Comparison of ENCODE assay signal across 9 cellular contexts in the genomic region with DNA sequence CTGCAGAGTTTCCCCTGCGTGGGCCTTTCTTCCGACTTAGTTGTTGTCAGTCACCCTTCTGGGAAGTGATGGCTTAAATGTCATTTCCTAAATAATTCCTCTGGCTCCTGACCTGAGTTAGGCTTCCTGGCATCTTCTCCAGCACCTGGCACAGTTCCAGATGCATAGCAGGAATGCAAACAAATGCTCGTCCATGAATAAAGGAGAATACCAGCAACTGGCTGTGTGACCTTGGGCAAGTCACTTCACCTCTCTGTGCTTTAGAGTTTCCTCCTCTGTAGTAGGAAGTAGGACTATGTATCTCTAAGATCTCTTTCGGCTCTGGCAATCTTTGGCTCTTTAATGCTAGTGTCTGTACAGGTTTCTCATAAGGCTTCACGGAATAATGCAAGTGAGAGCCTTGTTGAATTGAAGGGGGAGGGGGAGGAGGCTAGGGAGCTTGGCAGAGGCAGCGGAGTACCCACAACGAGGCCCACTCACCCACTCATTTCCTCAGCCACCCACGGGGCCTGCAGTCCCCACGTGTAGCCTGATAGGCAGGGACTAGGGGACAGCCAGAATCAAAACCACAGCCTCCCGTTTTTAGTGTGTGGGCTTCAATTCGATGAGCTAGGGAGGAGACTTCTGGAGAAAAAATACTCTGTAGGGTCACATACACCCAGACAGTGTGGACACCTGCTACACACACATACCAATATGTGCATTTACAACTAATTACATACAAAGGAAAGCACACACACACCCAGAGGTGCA. TPM values are rescaled to one million over a fixed set of nuclear protein-coding genes. Genes with fewer than 3 reads are reported as not detected.
DNase-seq lines count a peak whose midpoint lies in the region; ATAC-seq, FAIRE-seq and TF ChIP-seq lines count a peak whose summit lies in the region.
"Had no signal": no experiment of that assay in that cellular context is flagged by ENCODE, and none has a peak within 500 bp of the region (broad histone marks: within the 10 kb centered on the region; RNA-seq: fewer than 3 reads in every experiment).

No MANE protein-coding gene starts in this region.

- H4K20me1 ChIP-seq in OCI-LY3 (ENCODE audit: insufficient read depth, low read length), result no peaks in the 10 kb centered on the region
- H4K20me1 ChIP-seq in endothelial cell of umbilical vein (replicated peaks; ENCODE audit: control insufficient read depth, extremely low read depth, insufficient read depth, low read length), result no peaks in the 10 kb centered on the region

- FAIRE-seq in endothelial cell of umbilical vein (lab: Jason Lieb, UNC), result no peak

- H3K79me2 ChIP-seq in OCI-LY3 (ENCODE audit: low read length) (no peaks in the 10 kb centered on the region), endothelial cell of umbilical vein (ENCODE audit: control insufficient read depth, insufficient read depth, low read length) (no peaks in the 10 kb centered on the region)

- H2AFZ ChIP-seq in OCI-LY3 (ENCODE audit: low read depth, low read length) (no peak overlapping the region), endothelial cell of umbilical vein (ENCODE audit: low read depth, low read length) (peak overlapping the region; percentile 11)

- H3K27me3 ChIP-seq in OCI-LY3 (ENCODE audit: low read depth, low read length) (peaks cover 6% of the 10 kb centered on the region; the same call in 1 of the 2 replicates), endothelial cell of umbilical vein (ENCODE audit: control insufficient read depth in 2 of 2, insufficient read depth in 2 of 2, low read length in 2 of 2) (peaks cover 0 to under 1% of the 10 kb centered on the region in 2 experiments), ascending aorta (no peaks in the 10 kb centered on the region)

- H3K4me3 ChIP-seq in GM12865 (ENCODE audit: low read depth, low read length), result no peak overlapping the region
- H3K4me3 ChIP-seq in OCI-LY3 (ENCODE audit: low read length), result peak overlapping the region; percentile 50
- H3K4me3 ChIP-seq in endothelial cell of umbilical vein (replicated peaks in 1 of 3; ENCODE audit: insufficient read depth in 1 of 3, low read depth in 1 of 3, low read length in 3 of 3), result no peak overlapping the region
- no peak overlapping the region for H3K4me3 ChIP-seq in ascending aorta

- H3K4me2 ChIP-seq in OCI-LY3 (ENCODE audit: low read length), result peak overlapping the region; percentile 84
- H3K4me2 ChIP-seq in endothelial cell of umbilical vein (ENCODE audit: insufficient read depth, low read length), result peak overlapping the region; percentile 33

- BruUV-seq in endothelial cell of umbilical vein (replicated peaks; lab: Mats Ljungman, UMichigan), result no TSS peak

- intact Hi-C loops in endothelial cell of umbilical vein (cut with micrococcal nuclease), result loop anchor here (2.0 kb wide), 1 partner anchor 17 kb away; no protein-coding TSS in a partner anchor
- intact Hi-C loops in ascending aorta (cut with DNase I), result no loop called here

- no peaks in the 10 kb centered on the region for H3K9me1 ChIP-seq in endothelial cell of umbilical vein (replicated peaks; ENCODE audit: control insufficient read depth, extremely low read depth, insufficient read depth, low read length)

- H3K4me1 ChIP-seq in OCI-LY3 (ENCODE audit: low read length), result peaks cover 53% of the 10 kb centered on the region
- peaks cover 14% of the 10 kb centered on the region for H3K4me1 ChIP-seq in endothelial cell of umbilical vein (ENCODE audit: control insufficient read depth, extremely low read depth, insufficient read depth, low read length)
- H3K4me1 ChIP-seq in ascending aorta, result no peaks in the 10 kb centered on the region

- H3K36me3 ChIP-seq in OCI-LY3 (replicated peaks; ENCODE audit: low read depth, low read length), result no peaks in the 10 kb centered on the region
- H3K36me3 ChIP-seq in endothelial cell of umbilical vein (ENCODE audit: control insufficient read depth in 2 of 2, extremely low read depth in 1 of 2, insufficient read depth in 2 of 2, low read length in 2 of 2), result no peaks in the 10 kb centered on the region
- no peaks in the 10 kb centered on the region for H3K36me3 ChIP-seq in ascending aorta

- H3K9ac ChIP-seq in OCI-LY3 (ENCODE audit: low read length), result peak overlapping the region; percentile 51
- no peak overlapping the region for H3K9ac ChIP-seq in endothelial cell of umbilical vein (replicated peaks; ENCODE audit: extremely low read depth, insufficient read depth, low read length)

- H3K9me3 ChIP-seq in OCI-LY3 (ENCODE audit: insufficient read depth, low read length), result no peaks in the 10 kb centered on the region
- H3K9me3 ChIP-seq in endothelial cell of umbilical vein (replicated peaks; ENCODE audit: control insufficient read depth, insufficient read depth, low read length), result no peaks in the 10 kb centered on the region
- no peaks in the 10 kb centered on the region for H3K9me3 ChIP-seq in ascending aorta

- ATAC-seq in GM21717 (IDR thresholded peaks at IDR 0.05; ENCODE audit: unreplicated experiment), result peak; percentile 12

- POLR2A ChIA-PET in endothelial cell of umbilical vein (lab: Charles Lee), result no interaction called here

- TF ChIP-seq POLR2A in endothelial cell of umbilical vein (IDR thresholded peaks at IDR 0.05; ENCODE audit: low read depth, low read length), result no peak

- dilution Hi-C loops in endothelial cell of umbilical vein (cut with MboI; ENCODE audit: extremely low pct_ligation_motif_present, low sequenced_read_pairs), result no loop called here

- DNase-seq in GM12865 (ENCODE audit: low read depth) (peak; percentile 62), endothelial cell of umbilical vein (ENCODE audit: low read depth, low spot score) (peak; percentile 57), Kasumi-1 (lab: John Stamatoyannopoulos, UW) (no peak), ascending aorta (ENCODE audit: low spot score in 2 of 2) (no peak), NCI-H128 (lab: John Stamatoyannopoulos, UW; ENCODE audit: unreplicated experiment) (no peak), NCI-H774 (lab: John Stamatoyannopoulos, UW) (no peak)
- DNase-seq: occipital lobe had no signal

- H3K27ac ChIP-seq in OCI-LY3 (ENCODE audit: low read length) (peak overlapping the region; percentile 91), endothelial cell of umbilical vein (ENCODE audit: insufficient read depth, low read depth, low read length) (no peak overlapping the region), ascending aorta (no peak overlapping the region)

- CTCF ChIA-PET in endothelial cell of umbilical vein (lab: Charles Lee), result interaction anchor here (0.7 to 1.5 kb wide), 5 partner anchors 17 to 119 kb away, joined by 3 to 5 read pairs (median 3); a partner anchor contains a TSS

- TF ChIP-seq CTCF in GM12865 (IDR thresholded peaks at IDR 0.05; ENCODE audit: insufficient read depth, low read depth, low read length, missing control alignments) (no peak), OCI-LY3 (IDR thresholded peaks at IDR 0.05; ENCODE audit: low read depth, low read length) (no peak), endothelial cell of umbilical vein (IDR thresholded peaks at IDR 0.05; ENCODE audit: extremely low read depth in 1 of 2, insufficient read depth in 1 of 2, low read depth in 1 of 2, low read length in 2 of 2) (no peak), ascending aorta (IDR thresholded peaks at IDR 0.05) (no peak)

TF ChIP-seq in endothelial cell of umbilical vein, 7 proteins besides CTCF, POLR2A, EP300 and RAD21:
- TF ChIP-seq GATA2 (IDR thresholded peaks at IDR 0.05; ENCODE audit: insufficient read depth, insufficient read length, low read depth, low read length) (peak; percentile 11), POLR2AphosphoS5 (IDR thresholded peaks at IDR 0.05; ENCODE audit: insufficient read depth, low read depth, low read length) (no peak)
- TF ChIP-seq, protein P1, sequence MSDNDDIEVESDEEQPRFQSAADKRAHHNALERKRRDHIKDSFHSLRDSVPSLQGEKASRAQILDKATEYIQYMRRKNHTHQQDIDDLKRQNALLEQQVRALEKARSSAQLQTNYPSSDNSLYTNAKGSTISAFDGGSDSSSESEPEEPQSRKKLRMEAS (IDR thresholded peaks at IDR 0.05; ENCODE audit: insufficient read depth, insufficient read length), result no peak
TF ChIP-seq in endothelial cell of umbilical vein: peak in this region for 1.

RNA-seq across cellular contexts. Expression of a gene that starts 48.1 kb away (rescaled TPM):
- total RNA-seq in endothelial cell of umbilical vein, result 0.12 and 0.22 TPM in 2 replicates
- 0.05 and 0.06 TPM in 2 replicates for polyA plus RNA-seq in endothelial cell of umbilical vein
- polyA plus RNA-seq in endothelial cell of umbilical vein (2011; cell fraction: cytosol; rRNA removed), result 0.08 and 0.09 TPM in 2 replicates
- 0.08 and 0.11 TPM in 2 replicates for polyA plus RNA-seq in endothelial cell of umbilical vein (2011; cell fraction: nucleus; rRNA removed)
- polyA plus RNA-seq in endothelial cell of umbilical vein (2012), result 0.04 and 0.08 TPM in 2 replicates
- polyA minus RNA-seq in endothelial cell of umbilical vein, result 0.25 and 0.70 TPM in 2 replicates
- polyA minus RNA-seq in endothelial cell of umbilical vein (2011; cell fraction: cytosol; rRNA and poly(A)+ RNA removed), result 1.0 TPM
- polyA minus RNA-seq in endothelial cell of umbilical vein (2011; cell fraction: nucleus; rRNA and poly(A)+ RNA removed), result 0.19 and 0.24 TPM in 2 replicates
- 0.32 TPM for total RNA-seq in ascending aorta

Comparison
In these comparisons a context has a peak if more than half of its experiments do, and no peak if none do; other contexts are left out.
1. DNase-seq: peak in GM12865 (single experiment) and endothelial cell of umbilical vein (single experiment); none in Kasumi-1 (0 of 2), ascending aorta (0 of 2), NCI-H128 (single experiment) and NCI-H774 (single experiment).